Comparison of ENCODE assay signal across 14 cellular contexts in genomic region chr15:62307551-62307950, GRCh38.
DNase-seq lines count a peak whose midpoint lies in the region; ATAC-seq and TF ChIP-seq lines count a peak whose summit lies in the region.
"Had no signal": no experiment of that assay in that cellular context is flagged by ENCODE, and none has a peak within 500 bp of the region (broad histone marks: within the 10 kb centered on the region; RNA-seq: fewer than 3 reads in every experiment).

No MANE protein-coding gene starts in this region.

- TF ChIP-seq CTCF in MCF 10A (IDR thresholded peaks at IDR 0.05; ENCODE audit: unreplicated experiment) (no peak), breast epithelium (IDR thresholded peaks at IDR 0.05) (no peak), fibroblast of villous mesenchyme (IDR thresholded peaks at IDR 0.05; ENCODE audit: insufficient read depth, low read depth, low read length) (no peak)

- H3K4me3 Mint-ChIP-seq in MCF 10A (ENCODE audit: unreplicated experiment): no peak overlapping the region
- H3K4me3 Mint-ChIP-seq: activated T-cell treated with anti-CD3 and anti-CD28 coated beads, Interleukin-2, amount 50 U/mL, for 4 hours; T-helper 1 cell treated with Interleukin-12 subunit alpha and Interleukin-12 subunit beta and Interleukin-4 antibody, amounts not matched to agents 30 μg/mL and 1 μg/mL, for 36 hours had no signal

- BruUV-seq in MCF 10A (replicated peaks; lab: Mats Ljungman, UMichigan): no TSS peak

- peak; percentile 50 for DNase-seq in MCF 10A (ENCODE audit: unreplicated experiment)
- no peak for DNase-seq in breast epithelium (ENCODE audit: low spot score in 2 of 2)
- DNase-seq in T1000 (lab: John Stamatoyannopoulos, UW): peak; percentile 27
- DNase-seq in fibroblast of villous mesenchyme (ENCODE audit: low read depth): peak; percentile 12
- no peak for DNase-seq in DMS 273 (lab: John Stamatoyannopoulos, UW; ENCODE audit: unreplicated experiment)
- DNase-seq in cerebellar nuclear complex (lab: John Stamatoyannopoulos, UW): no peak
- no peak for DNase-seq in GDM1 (lab: John Stamatoyannopoulos, UW)
- DNase-seq: activated T-cell treated with anti-CD3 and anti-CD28 coated beads, Interleukin-2, amount 50 U/mL, for 4 hours had no signal

- H3K27me3 ChIP-seq in breast epithelium: no peaks in the 10 kb centered on the region
- H3K27me3 ChIP-seq: ascending aorta, ovary had no signal

- CTCF ChIA-PET in MCF 10A (lab: Yijun Ruan, JAX): interaction anchor here (0.5 to 3.3 kb wide), 44 partner anchors 9 to 1866 kb away, joined by 3 to 46 read pairs (median 5); partner anchors contain the start of gene VPS13C

- no peak overlapping the region for H3K4me3 ChIP-seq in breast epithelium
- H3K4me3 ChIP-seq in fibroblast of villous mesenchyme (ENCODE audit: low read depth, low read length): no peak overlapping the region
- H3K4me3 ChIP-seq: ascending aorta, ovary, thoracic aorta had no signal

- no peaks in the 10 kb centered on the region for H3K27me3 Mint-ChIP-seq in MCF 10A (ENCODE audit: insufficient read depth, unreplicated experiment)

- H3K4me1 Mint-ChIP-seq in MCF 10A (ENCODE audit: insufficient read depth, unreplicated experiment): peaks cover 11% of the 10 kb centered on the region

- H3K9me3 Mint-ChIP-seq in MCF 10A (ENCODE audit: unreplicated experiment): peaks cover 9% of the 10 kb centered on the region
- H3K9me3 Mint-ChIP-seq: T-helper 1 cell treated with Interleukin-12 subunit alpha and Interleukin-12 subunit beta and Interleukin-4 antibody, amounts not matched to agents 30 μg/mL and 1 μg/mL, for 36 hours had no signal

- H3K27ac Mint-ChIP-seq in MCF 10A (ENCODE audit: low read depth, unreplicated experiment): no peak overlapping the region
- H3K27ac Mint-ChIP-seq: T-helper 1 cell treated with Interleukin-12 subunit alpha and Interleukin-12 subunit beta and Interleukin-4 antibody, amounts not matched to agents 30 μg/mL and 1 μg/mL, for 36 hours had no signal

- intact Hi-C loops in MCF 10A (cut with micrococcal nuclease): loop anchor here (1.0 to 2.0 kb wide), 4 partner anchors 182 to 435 kb away; no protein-coding TSS in a partner anchor
- intact Hi-C loops in breast epithelium (cut with DNase I; ENCODE audit: low total_unique reads): no loop called here

- no peak for ATAC-seq in GM21367 (IDR thresholded peaks at IDR 0.05; ENCODE audit: unreplicated experiment)
- ATAC-seq: activated T-cell treated with anti-CD3 and anti-CD28 coated beads, Interleukin-2, amount 50 U/mL, for 4 hours had no signal

- POLR2A ChIA-PET in MCF 10A (lab: Yijun Ruan, JAX): interaction anchor here (0.7 to 2.2 kb wide), 10 partner anchors 10 to 367 kb away, joined by 3 to 10 read pairs (median 4); partner anchors contain the start of gene VPS13C

- no peaks in the 10 kb centered on the region for H3K36me3 ChIP-seq in breast epithelium
- H3K36me3 ChIP-seq: ascending aorta, ovary, thoracic aorta had no signal

- H3K4me1 ChIP-seq in breast epithelium: no peaks in the 10 kb centered on the region
- H3K4me1 ChIP-seq: ascending aorta had no signal

- H3K36me3 Mint-ChIP-seq in MCF 10A (ENCODE audit: insufficient read depth, unreplicated experiment): no peaks in the 10 kb centered on the region

- H3K9me3 ChIP-seq in breast epithelium: no peaks in the 10 kb centered on the region
- H3K9me3 ChIP-seq: ascending aorta, ovary, thoracic aorta had no signal

- H3K27ac ChIP-seq in breast epithelium: no peak overlapping the region
- H3K27ac ChIP-seq: 22Rv1, ascending aorta, ovary, thoracic aorta had no signal

- TF ChIP-seq POLR2A in breast epithelium (IDR thresholded peaks at IDR 0.05): no peak

Comparison
In these comparisons a context has a peak if more than half of its experiments do, and no peak if none do; other contexts are left out.
1. DNase-seq: peak in MCF 10A (single experiment), T1000 (single experiment) and fibroblast of villous mesenchyme (single experiment); none in breast epithelium (0 of 2), DMS 273 (single experiment), cerebellar nuclear complex (0 of 2) and GDM1 (single experiment).